In genomic region chr1:201763439-201764140, GRCh38 we compare ENCODE assay signal across 16 cellular contexts.
A peak's percentile ranks its signal among the peaks of the same experiment; 100 is the strongest.
DNase-seq lines count a peak whose midpoint lies in the region; ATAC-seq, FAIRE-seq and TF ChIP-seq lines count a peak whose summit lies in the region.
"Had no signal": no experiment of that assay in that cellular context is flagged by ENCODE, and none has a peak within 500 bp of the region (broad histone marks: within the 10 kb centered on the region; RNA-seq: fewer than 3 reads in every experiment).

No MANE protein-coding gene starts in this region.

- H3K4me3 ChIP-seq in HUES48 (ENCODE audit: low read depth, low read length) = no peak overlapping the region
- no peak overlapping the region for H3K4me3 ChIP-seq in astrocyte (ENCODE audit: insufficient read depth, low read depth, low read length)
- H3K4me3 ChIP-seq: GM12878, mucosa of descending colon, SJCRH30 had no signal

- FAIRE-seq in astrocyte (lab: Jason Lieb, UNC) = no peak
- FAIRE-seq: GM12878 had no signal

- BruUV-seq in MCF 10A (replicated peaks; lab: Mats Ljungman, UMichigan) = no TSS peak

- intact Hi-C loops in MCF 10A (cut with micrococcal nuclease) = no loop called here

- H3K27me3 ChIP-seq in HUES48 (ENCODE audit: control insufficient read depth, insufficient read depth, low read length) = no peaks in the 10 kb centered on the region
- H3K27me3 ChIP-seq in astrocyte (ENCODE audit: insufficient read depth, low read length) = no peaks in the 10 kb centered on the region
- H3K27me3 ChIP-seq: SJCRH30 had no signal

- H3K36me3 ChIP-seq in HUES48 (ENCODE audit: control insufficient read depth, insufficient read depth, low read length) (no peaks in the 10 kb centered on the region), astrocyte (ENCODE audit: insufficient read depth, low read length) (no peaks in the 10 kb centered on the region)
- H3K36me3 ChIP-seq: SJCRH30 had no signal

- H3K4me1 Mint-ChIP-seq in astrocyte (ENCODE audit: low read depth, unreplicated experiment) = peaks cover 74% of the 10 kb centered on the region
- H3K4me1 Mint-ChIP-seq in MCF 10A (ENCODE audit: insufficient read depth, unreplicated experiment) = peaks cover 36% of the 10 kb centered on the region

- H3K4me1 ChIP-seq in HUES48 (ENCODE audit: control insufficient read depth, insufficient read depth, low read length) = peaks cover 26% of the 10 kb centered on the region
- H3K4me1 ChIP-seq in astrocyte (ENCODE audit: insufficient read depth, low read length) = peaks cover 71% of the 10 kb centered on the region

- TF ChIP-seq CTCF in astrocyte (IDR thresholded peaks at IDR 0.05; ENCODE audit: insufficient read depth, low read depth, low read length) = no peak
- TF ChIP-seq CTCF in MCF 10A (IDR thresholded peaks at IDR 0.05; ENCODE audit: unreplicated experiment) = no peak

- H3K27ac Mint-ChIP-seq in astrocyte (ENCODE audit: unreplicated experiment) (peak overlapping the region; percentile 88), MCF 10A (ENCODE audit: low read depth, unreplicated experiment) (no peak overlapping the region)
- H3K27ac Mint-ChIP-seq: activated B cell treated with CpG ODN at 0.5 μM for 24 hours had no signal

- no peaks in the 10 kb centered on the region for H3K27me3 Mint-ChIP-seq in astrocyte (ENCODE audit: low read depth, unreplicated experiment)
- no peaks in the 10 kb centered on the region for H3K27me3 Mint-ChIP-seq in MCF 10A (ENCODE audit: insufficient read depth, unreplicated experiment)

- peaks cover 91% of the 10 kb centered on the region for H3K79me2 ChIP-seq in astrocyte (ENCODE audit: insufficient read depth, low read length)

- H3K9ac ChIP-seq in HUES48 (ENCODE audit: low read depth, low read length) (no peak overlapping the region), astrocyte (ENCODE audit: low read length) (peak overlapping the region; percentile 24)

- H3K27ac ChIP-seq in HUES48 (ENCODE audit: low read depth, low read length) = peak overlapping the region; percentile 69
- H3K27ac ChIP-seq in astrocyte (ENCODE audit: low read depth, low read length) = peak overlapping the region; percentile 13
- peak overlapping the region; percentile 54 for H3K27ac ChIP-seq in temporal lobe (ENCODE audit: low read depth, low read length)
- H3K27ac ChIP-seq: SJCRH30 had no signal

- H4K20me1 ChIP-seq in astrocyte (ENCODE audit: insufficient read depth, low read length) = peaks cover 27% of the 10 kb centered on the region

- CTCF ChIA-PET in MCF 10A (lab: Yijun Ruan, JAX) = interaction anchor here (0.6 to 43.4 kb wide), 10 partner anchors 11 to 233 kb away, joined by 3 to 1744 read pairs (median 4); no protein-coding TSS in a partner anchor

- no peaks in the 10 kb centered on the region for H3K9me3 Mint-ChIP-seq in astrocyte (ENCODE audit: unreplicated experiment)
- no peaks in the 10 kb centered on the region for H3K9me3 Mint-ChIP-seq in MCF 10A (ENCODE audit: unreplicated experiment)
- H3K9me3 Mint-ChIP-seq: activated B cell treated with CpG ODN at 0.5 μM for 24 hours, IgD-negative memory B cell had no signal

- H3K4me3 Mint-ChIP-seq in astrocyte (ENCODE audit: unreplicated experiment) (peak overlapping the region; percentile 62), MCF 10A (ENCODE audit: unreplicated experiment) (no peak overlapping the region)
- H3K4me3 Mint-ChIP-seq: activated B cell treated with CpG ODN at 0.5 μM for 24 hours, IgD-negative memory B cell had no signal

- H3K36me3 Mint-ChIP-seq in astrocyte (ENCODE audit: low read depth, unreplicated experiment) (peaks cover 3% of the 10 kb centered on the region), MCF 10A (ENCODE audit: insufficient read depth, unreplicated experiment) (peaks cover 14% of the 10 kb centered on the region)
- H3K36me3 Mint-ChIP-seq: IgD-negative memory B cell had no signal

- DNase-seq in astrocyte (ENCODE audit: low read depth) = no peak
- DNase-seq in globus pallidus (ENCODE audit: low spot score) = peak; percentile 55
- no peak for DNase-seq in HT-29 (ENCODE audit: low spot score)
- no peak for DNase-seq in MCF 10A (ENCODE audit: unreplicated experiment)
- DNase-seq: activated B cell treated with CpG ODN at 0.5 μM for 24 hours; activated CD8-positive, alpha-beta memory T cell treated with anti-CD3 and anti-CD28 coated beads, Interleukin-2, amount 50 U/mL, for 48 hours; DMS53; mucosa of descending colon; SJCRH30 had no signal

- ATAC-seq in HG03159 (IDR thresholded peaks at IDR 0.05; ENCODE audit: unreplicated experiment) = no peak
- no peak for ATAC-seq in GM21619 (IDR thresholded peaks at IDR 0.05; ENCODE audit: unreplicated experiment)
- ATAC-seq: GM12878, HCT116, mucosa of descending colon had no signal

- no peak overlapping the region for H2AFZ ChIP-seq in astrocyte (ENCODE audit: low read depth, low read length)

- H3K4me2 ChIP-seq in astrocyte (ENCODE audit: low read length) = peak overlapping the region; percentile 22

- H3K9me3 ChIP-seq in HUES48 (ENCODE audit: control insufficient read depth, insufficient read depth, low read length) (no peaks in the 10 kb centered on the region), astrocyte (ENCODE audit: insufficient read depth, low read depth, low read length) (no peaks in the 10 kb centered on the region)
- H3K9me3 ChIP-seq: mucosa of descending colon, SJCRH30 had no signal

- POLR2A ChIA-PET in MCF 10A (lab: Yijun Ruan, JAX) = interaction anchor here (0.6 to 1.5 kb wide), 9 partner anchors 8 to 256 kb away, joined by 3 to 6 read pairs (median 4); no protein-coding TSS in a partner anchor

Comparison
In these comparisons a context has a peak if more than half of its experiments do, and no peak if none do; other contexts are left out.
1. H3K27ac ChIP-seq: peak in every context shown above with its lines; median percentile 69 in HUES48; 54 in temporal lobe; 13 in astrocyte.